In genomic region chr13:46386996-46387851, GRCh38 we compare ENCODE assay signal across 1 cellular context.
TF ChIP-seq lines count a peak whose summit lies in the region.

A gene with protein sequence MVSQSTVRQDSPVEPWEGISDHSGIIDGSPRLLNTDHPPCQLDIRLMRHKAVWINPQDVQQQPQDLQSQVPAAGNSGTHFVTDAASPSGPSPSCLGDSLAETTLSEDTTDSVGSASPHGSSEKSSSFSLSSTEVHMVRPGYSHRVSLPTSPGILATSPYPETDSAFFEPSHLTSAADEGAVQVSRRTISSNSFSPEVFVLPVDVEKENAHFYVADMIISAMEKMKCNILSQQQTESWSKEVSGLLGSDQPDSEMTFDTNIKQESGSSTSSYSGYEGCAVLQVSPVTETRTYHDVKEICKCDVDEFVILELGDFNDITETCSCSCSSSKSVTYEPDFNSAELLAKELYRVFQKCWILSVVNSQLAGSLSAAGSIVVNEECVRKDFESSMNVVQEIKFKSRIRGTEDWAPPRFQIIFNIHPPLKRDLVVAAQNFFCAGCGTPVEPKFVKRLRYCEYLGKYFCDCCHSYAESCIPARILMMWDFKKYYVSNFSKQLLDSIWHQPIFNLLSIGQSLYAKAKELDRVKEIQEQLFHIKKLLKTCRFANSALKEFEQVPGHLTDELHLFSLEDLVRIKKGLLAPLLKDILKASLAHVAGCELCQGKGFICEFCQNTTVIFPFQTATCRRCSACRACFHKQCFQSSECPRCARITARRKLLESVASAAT (minus strand): TSS chr13:46387252. CDS start chr13:46372475, 14,777 bp downstream.

TF ChIP-seq in Ishikawa, 13 proteins besides CTCF, POLR2A, EP300 and RAD21 (continued from another document):
- TF ChIP-seq MAX (IDR thresholded peaks at IDR 0.05), result 0 out of 2 replicates have a peak, but pooled peaks have one; percentile 34
